8 cellular contexts compared by ENCODE assay signal in genomic region chr1:114669562-114670082, GRCh38. TPM values are rescaled to one million over a fixed set of nuclear protein-coding genes. Genes with fewer than 3 reads are reported as not detected.
DNase-seq lines count a peak whose midpoint lies in the region; ATAC-seq and TF ChIP-seq lines count a peak whose summit lies in the region.

Gene DENND2C, minus strand, starts transcription at chr1:114670049. Its CDS starts 44,065 bp downstream, at chr1:114625984.

- peak within 1 kb of the TSS; percentile 90 for H3K4me3 Mint-ChIP-seq in T-helper 2 cell treated with Interferon-gamma antibody and Interleukin-4, amounts not matched to agents 5 μg/mL and 100 μg/mL, for 36 hours
- H3K4me3 Mint-ChIP-seq in endothelial cell (ENCODE audit: unreplicated experiment) (peak within 1 kb of the TSS; percentile 91), nephron (peak within 1 kb of the TSS; percentile 90 to 97 (median 95))

- no peaks in the 10 kb centered on the region for H3K36me3 Mint-ChIP-seq in T-helper 2 cell treated with Interferon-gamma antibody and Interleukin-4, amounts not matched to agents 5 μg/mL and 100 μg/mL, for 36 hours (ENCODE audit: low read depth)
- H3K36me3 Mint-ChIP-seq in endothelial cell (ENCODE audit: low read depth, unreplicated experiment) (no peaks in the 10 kb centered on the region), nephron (ENCODE audit: low read depth) (no peaks in the 10 kb centered on the region)

- H3K4me1 Mint-ChIP-seq in T-helper 2 cell treated with Interferon-gamma antibody and Interleukin-4, amounts not matched to agents 5 μg/mL and 100 μg/mL, for 36 hours (ENCODE audit: low read depth) = no peaks in the 10 kb centered on the region
- peaks cover 16% of the 10 kb centered on the region for H3K4me1 Mint-ChIP-seq in endothelial cell (ENCODE audit: unreplicated experiment)
- H3K4me1 Mint-ChIP-seq in nephron = peaks cover 12% of the 10 kb centered on the region

- no peaks in the 10 kb centered on the region for H3K9me3 ChIP-seq in NT2/D1 (ENCODE audit: insufficient read depth, low read length)

- no peaks in the 10 kb centered on the region for H3K4me1 ChIP-seq in NT2/D1 (ENCODE audit: insufficient read depth, insufficient read length)

- peaks cover 27% of the 10 kb centered on the region for H3K27me3 ChIP-seq in NT2/D1 (ENCODE audit: insufficient read depth, insufficient read length)

- H3K9me3 Mint-ChIP-seq in T-helper 2 cell treated with Interferon-gamma antibody and Interleukin-4, amounts not matched to agents 5 μg/mL and 100 μg/mL, for 36 hours = no peaks in the 10 kb centered on the region
- H3K9me3 Mint-ChIP-seq in endothelial cell (ENCODE audit: unreplicated experiment) = no peaks in the 10 kb centered on the region
- H3K9me3 Mint-ChIP-seq in nephron = no peaks in the 10 kb centered on the region

- no peaks in the 10 kb centered on the region for H3K36me3 ChIP-seq in NT2/D1 (ENCODE audit: insufficient read depth, insufficient read length, low read length)

- peak within 1 kb of the TSS; percentile 78 for H3K4me3 ChIP-seq in NT2/D1 (ENCODE audit: insufficient read length, low read depth)

- peaks cover 46% of the 10 kb centered on the region for H3K27me3 Mint-ChIP-seq in T-helper 2 cell treated with Interferon-gamma antibody and Interleukin-4, amounts not matched to agents 5 μg/mL and 100 μg/mL, for 36 hours (ENCODE audit: low read depth)
- H3K27me3 Mint-ChIP-seq in endothelial cell (ENCODE audit: unreplicated experiment) = peaks cover 3% of the 10 kb centered on the region
- H3K27me3 Mint-ChIP-seq in nephron (ENCODE audit: low read depth) = peaks cover 24% of the 10 kb centered on the region

- no peak for DNase-seq in T-helper 2 cell treated with Interferon-gamma antibody and Interleukin-4, amounts not matched to agents 5 μg/mL and 100 μg/mL, for 36 hours (ENCODE audit: low spot score)
- DNase-seq in T-helper 2 cell = no peak
- DNase-seq in NT2/D1 (ENCODE audit: low read depth, low spot score) = peak; percentile 71
- no peak for DNase-seq in endothelial cell (ENCODE audit: low spot score)
- DNase-seq in NCI-H1048 (lab: John Stamatoyannopoulos, UW) = no peak
- no peak for DNase-seq in HPDE6-E6E7 (ENCODE audit: extremely low spot score)

- TF ChIP-seq CTCF in endothelial cell (IDR thresholded peaks at IDR 0.05; ENCODE audit: unreplicated experiment) = no peak
- TF ChIP-seq CTCF in nephron (IDR thresholded peaks at IDR 0.05; ENCODE audit: unreplicated experiment in 3 of 3) = no peak

- ATAC-seq in HG02588 (IDR thresholded peaks at IDR 0.05; ENCODE audit: unreplicated experiment) = peak; percentile 55

- H3K9ac ChIP-seq in NT2/D1 (ENCODE audit: insufficient read length, low read depth) = peak within 1 kb of the TSS; percentile 83

- no peak within 1 kb of the TSS for H3K27ac Mint-ChIP-seq in T-helper 2 cell treated with Interferon-gamma antibody and Interleukin-4, amounts not matched to agents 5 μg/mL and 100 μg/mL, for 36 hours
- H3K27ac Mint-ChIP-seq in endothelial cell (ENCODE audit: unreplicated experiment) (peak within 1 kb of the TSS; percentile 50), nephron (peak within 1 kb of the TSS in 2 of 3 experiments; percentile 28 to 55)

RNA-seq across cellular contexts. Expression of gene DENND2C, which starts in this region (rescaled TPM):
- total RNA-seq in endothelial cell (ENCODE audit: unreplicated experiment) = 7.7 TPM
